Comparison of ENCODE assay signal across 15 cellular contexts in genomic region chr1:230090194-230090711, GRCh38. TPM values are rescaled to one million over a fixed set of nuclear protein-coding genes. Genes with fewer than 3 reads are reported as not detected.
DNase-seq lines count a peak whose midpoint lies in the region; ATAC-seq and TF ChIP-seq lines count a peak whose summit lies in the region.
"Had no signal": no experiment of that assay in that cellular context is flagged by ENCODE, and none has a peak within 500 bp of the region (broad histone marks: within the 10 kb centered on the region; RNA-seq: fewer than 3 reads in every experiment).

No MANE protein-coding gene starts in this region.

- H3K4me3 Mint-ChIP-seq in CD8-positive, alpha-beta memory T cell, result no peak overlapping the region

- no peak for TF ChIP-seq POLR2A in adrenal gland (IDR thresholded peaks at IDR 0.05)
- TF ChIP-seq POLR2A in stomach (IDR thresholded peaks at IDR 0.05), result no peak

- H3K27me3 ChIP-seq in adrenal gland (no peaks in the 10 kb centered on the region), stomach (no peaks in the 10 kb centered on the region)
- no peaks in the 10 kb centered on the region for H3K27me3 ChIP-seq in CD8-positive, alpha-beta memory T cell (ENCODE audit: insufficient read depth, low read length, poor library complexity, severe bottlenecking)
- H3K27me3 ChIP-seq: SJCRH30 had no signal

- H3K4me1 Mint-ChIP-seq in CD8-positive, alpha-beta memory T cell, result peaks cover 19 to 74% (median 43%) of the 10 kb centered on the region in 3 donors

- DNase-seq in adrenal gland (peak in 3 of 7 donors; percentile 56 to 69 (median 59)), glomerular visceral epithelial cell (ENCODE audit: extremely low spot score) (peak; percentile 73), stomach (no peak), T-helper 2 cell (no peak)
- no peak for DNase-seq in CD8-positive, alpha-beta memory T cell
- DNase-seq in activated effector memory CD4-positive, alpha-beta T cell treated with anti-CD3 and anti-CD28 coated beads, Interleukin-2, amount 50 U/mL, for 16 hours, result no peak
- DNase-seq: activated CD4-positive, CD25-positive, alpha-beta regulatory T cell treated with anti-CD3 and anti-CD28 coated beads, Interleukin-2, amount 50 U/mL, for 72 hours; DMS 273 treated with DMSO at 0.1 percent for 48 hours; lower lobe of right lung; NCI-H2227 treated with DMSO at 0.1 percent for 48 hours; SJCRH30; stimulated activated CD4-positive, alpha-beta T cell treated with anti-CD3 and anti-CD28 coated beads, Interleukin-1b, Interleukin-23, amount 100 ng/mL, for 48 hours; stimulated activated naive CD8-positive, alpha-beta T cell treated with anti-CD3 and anti-CD28 coated beads, Interleukin-15, Interleukin-2, amounts not matched to agents 100 U/mL and 50 U/mL, for 24 hours had no signal

- WGBS in adrenal gland, 4 donors, result 38 to 48% (median 41%) methylated on average over 6 of the region's 6 CpGs
- 38 to 48% (median 44%) methylated on average over 6 of the region's 6 CpGs for WGBS in stomach, 5 donors

- no peaks in the 10 kb centered on the region for H3K9me3 ChIP-seq in HEK293 (ENCODE audit: control insufficient read depth, insufficient read depth, low read depth, low read length)
- H3K9me3 ChIP-seq in adrenal gland (replicated peaks in 1 of 3), result no peaks in the 10 kb centered on the region
- H3K9me3 ChIP-seq in stomach, result no peaks in the 10 kb centered on the region
- H3K9me3 ChIP-seq in CD8-positive, alpha-beta memory T cell (ENCODE audit: low read length), result no peaks in the 10 kb centered on the region
- H3K9me3 ChIP-seq: lower lobe of right lung, SJCRH30 had no signal

- ATAC-seq in HG03139 (IDR thresholded peaks at IDR 0.05; ENCODE audit: unreplicated experiment), result no peak
- ATAC-seq: stimulated activated naive CD8-positive, alpha-beta T cell treated with anti-CD3 and anti-CD28 coated beads, Interleukin-15, Interleukin-2, amounts not matched to agents 100 U/mL and 50 U/mL, for 24 hours had no signal

- peaks cover 14% of the 10 kb centered on the region for H3K4me1 ChIP-seq in HEK293 (ENCODE audit: control insufficient read depth, insufficient read depth, low read length)
- H3K4me1 ChIP-seq in adrenal gland (replicated peaks in 1 of 2), result peaks cover 20 to 71% of the 10 kb centered on the region in 2 donors
- H3K4me1 ChIP-seq in stomach, result peaks cover 5 to 57% (median 37%) of the 10 kb centered on the region in 4 donors
- H3K4me1 ChIP-seq in CD8-positive, alpha-beta memory T cell (ENCODE audit: insufficient read depth, low read length), result no peaks in the 10 kb centered on the region

- POLR2A ChIA-PET in HEK293 (lab: Yijun Ruan, JAX), result interaction anchor here (0.9 kb wide), 1 partner anchor 23 kb away, joined by 3 read pairs; the partner anchor contains the start of gene GALNT2
- POLR2A ChIA-PET in CD8-positive, alpha-beta memory T cell (lab: Charles Lee), result no interaction called here

- no peak overlapping the region for H3K27ac Mint-ChIP-seq in CD8-positive, alpha-beta memory T cell

- H3K27ac ChIP-seq in HEK293 (ENCODE audit: extremely low read depth, low read depth, low read length) (no peak overlapping the region), adrenal gland (peak overlapping the region; percentile 10 to 81 (median 68)), stomach (peak overlapping the region in 3 of 5 donors; percentile 15 to 62 (median 36))
- no peak overlapping the region for H3K27ac ChIP-seq in CD8-positive, alpha-beta memory T cell (ENCODE audit: low read depth, low read length)
- H3K27ac ChIP-seq: lower lobe of right lung, SJCRH30 had no signal

- H3K9me3 Mint-ChIP-seq in CD8-positive, alpha-beta memory T cell, result no peaks in the 10 kb centered on the region

- CTCF ChIA-PET in HEK293 (lab: Yijun Ruan, JAX), result interaction anchor here (1.6 kb wide), 1 partner anchor 15 kb away, joined by 5 read pairs; no protein-coding TSS in a partner anchor
- CTCF ChIA-PET in CD8-positive, alpha-beta memory T cell (lab: Charles Lee), result no interaction called here

- H3K36me3 ChIP-seq in HEK293 (ENCODE audit: control insufficient read depth in 2 of 2, insufficient read depth in 1 of 2, low read length in 2 of 2), result no peaks in the 10 kb centered on the region
- no peaks in the 10 kb centered on the region for H3K36me3 ChIP-seq in adrenal gland (replicated peaks in 1 of 2)
- peaks cover 0 to 13% (median 9%) of the 10 kb centered on the region in 4 donors for H3K36me3 ChIP-seq in stomach
- H3K36me3 ChIP-seq in CD8-positive, alpha-beta memory T cell (ENCODE audit: insufficient read depth, low read length), result peaks cover 3% of the 10 kb centered on the region
- H3K36me3 ChIP-seq: lower lobe of right lung, SJCRH30 had no signal

- H3K4me3 ChIP-seq in HEK293 (ENCODE audit: low read depth, low read length), result no peak overlapping the region
- no peak overlapping the region for H3K4me3 ChIP-seq in adrenal gland
- no peak overlapping the region for H3K4me3 ChIP-seq in stomach
- no peak overlapping the region for H3K4me3 ChIP-seq in CD8-positive, alpha-beta memory T cell (ENCODE audit: low read length)
- H3K4me3 ChIP-seq: lower lobe of right lung, SJCRH30 had no signal

- no peak for TF ChIP-seq EP300 in stomach (IDR thresholded peaks at IDR 0.05)

- H3K36me3 Mint-ChIP-seq in CD8-positive, alpha-beta memory T cell, result peaks cover 3 to 32% (median 8%) of the 10 kb centered on the region in 3 donors

- intact Hi-C loops in adrenal gland (cut with DNase I), result no loop called here
- intact Hi-C loops in stomach (cut with DNase I; ENCODE audit: low total_unique reads), result no loop called here

- H3K27me3 Mint-ChIP-seq in CD8-positive, alpha-beta memory T cell, result no peaks in the 10 kb centered on the region

- TF ChIP-seq CTCF in HEK293 (tag by site-specific recombination; IDR thresholded peaks at IDR 0.05) (no peak), adrenal gland (IDR thresholded peaks at IDR 0.05) (no peak), stomach (IDR thresholded peaks at IDR 0.05) (no peak)

TF ChIP-seq in HEK293, 187 proteins besides CTCF, POLR2A, EP300 and RAD21:
- TF ChIP-seq ZFHX2 (tag by site-specific recombination; conservative IDR thresholded peaks at IDR 0.05) (0 out of 2 replicates have a peak, but pooled peaks have one; percentile 17), ZNF112 (tag by site-specific recombination; IDR thresholded peaks at IDR 0.05) (no peak), ZNF202 (tag by site-specific recombination; IDR thresholded peaks at IDR 0.05; ENCODE audit: borderline replicate concordance) (no peak), ZNF670 (tag by site-specific recombination; IDR thresholded peaks at IDR 0.05; ENCODE audit: low read depth) (no peak), ZNF600 (tag by site-specific recombination; IDR thresholded peaks at IDR 0.05) (peak; percentile 64; the same call in 1 of the 2 replicates), ZFP37 (tag by site-specific recombination; IDR thresholded peaks at IDR 0.05) (peak; percentile 100), ZFP3 (tag by site-specific recombination; IDR thresholded peaks at IDR 0.05; ENCODE audit: low read depth) (no peak), EGR2 (tag by site-specific recombination; IDR thresholded peaks at IDR 0.05; ENCODE audit: low read depth) (peak; percentile 17; the same call in 1 of the 2 replicates), BCL11B (tag by site-specific recombination; IDR thresholded peaks at IDR 0.05; ENCODE audit: low read depth) (no peak), ZNF629 (tag by site-specific recombination; IDR thresholded peaks at IDR 0.05) (0 out of 2 replicates have a peak, but pooled peaks have one; percentile 22)

RNA-seq across cellular contexts. Expression of gene GALNT2, which starts 23.2 kb away (rescaled TPM):
- total RNA-seq in adrenal gland (100 to 1,000 TPM in 4 of 8 donors, 10 to 100 TPM in 4; 54.1 to 220 (median 95.5) TPM), stomach (100 to 1,000 TPM in 1 of 5 donors, 10 to 100 TPM in 4; 39.3 to 101 (median 49.6) TPM)
- polyA plus RNA-seq in adrenal gland (100 to 1,000 TPM in 1 of 3 donors, 10 to 100 TPM in 2; 22.3 to 164 (median 39.1) TPM), stomach (10 to 100 TPM in 2 of 3 donors, 1 to 10 TPM in 1; 5.5 to 18.1 (median 17.8) TPM)
- total RNA-seq in CD8-positive, alpha-beta memory T cell, result 10 to 100 TPM; 65.6 to 69.0 TPM
- 15.7 TPM for polyA plus RNA-seq in CD8-positive, alpha-beta memory T cell

Comparison
In these comparisons a context has a peak if more than half of its experiments do, and no peak if none do; other contexts are left out.
1. H3K27ac ChIP-seq: peak in adrenal gland (5 of 5) and stomach (3 of 5); none in HEK293 (single experiment) and CD8-positive, alpha-beta memory T cell (single experiment).